22 cellular contexts compared by ENCODE assay signal in the genomic region with DNA sequence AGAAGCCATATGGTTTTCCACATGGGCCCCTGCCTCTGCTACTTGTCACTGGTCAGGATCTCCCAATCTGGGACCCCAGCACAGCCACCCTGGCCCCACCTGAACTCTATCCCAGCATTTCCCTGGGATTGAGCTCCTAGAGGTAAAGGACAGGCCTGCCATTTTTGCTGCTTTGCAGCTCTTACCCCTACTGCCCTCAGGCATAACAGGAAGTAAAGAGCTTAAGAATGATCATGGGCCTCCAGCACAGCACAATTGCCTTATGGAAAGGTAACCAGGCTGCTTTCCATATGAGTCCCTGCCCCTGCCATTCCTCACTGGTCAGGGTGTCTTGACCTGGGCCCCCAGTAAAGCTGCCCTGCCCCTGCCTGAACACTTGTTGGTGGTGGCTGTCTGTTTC.
"Had no signal": no experiment of that assay in that cellular context is flagged by ENCODE, and none has a peak within 500 bp of the region (broad histone marks: within the 10 kb centered on the region; RNA-seq: fewer than 3 reads in every experiment).

No MANE protein-coding gene starts in this region.

- ATAC-seq: mucosa of descending colon; naive thymus-derived CD4-positive, alpha-beta T cell; natural killer cell treated with Interleukin-12 subunit alpha and Interleukin-12 subunit beta and Interleukin-15 and Interleukin-18, amount 100 ng/mL, for 72 hours; right lobe of liver; stimulated activated memory B cell treated with anti-CD40 and anti-IgM and Interleukin-4, amounts not matched to agents 10 μg/mL and 1 μg/mL and 100 μg/mL, for 72 hours; stimulated activated naive CD8-positive, alpha-beta T cell treated with anti-CD3 and anti-CD28 coated beads, Interleukin-15, amount 100 ng/mL, for 72 hours had no signal

- DNase-seq: islet precursor cell; left ventricle myocardium inferior; midbrain; naive thymus-derived CD4-positive, alpha-beta T cell; ovary; stimulated activated CD4-positive, alpha-beta T cell treated with anti-CD3 and anti-CD28 coated beads, Interleukin-1b, Interleukin-23, amount 100 ng/mL, for 48 hours; stimulated activated CD4-positive, alpha-beta T cell treated with anti-CD3 and anti-CD28 coated beads, Interleukin-2, amount 100 ng/mL, for 48 hours; stimulated activated CD4-positive, alpha-beta T cell treated with anti-CD3 and anti-CD28 coated beads, Interleukin-4, amount 100 ng/mL, for 4 hours; stimulated activated CD8-positive, alpha-beta memory T cell treated with anti-CD3 and anti-CD28 coated beads, Interleukin-4, amount 100 ng/mL, for 48 hours; stimulated activated naive CD4-positive, alpha-beta T cell treated with Interleukin-2 at 50 U/mL for 16 hours; stimulated activated naive CD8-positive, alpha-beta T cell treated with anti-CD3 and anti-CD28 coated beads, Interleukin-15, amount 100 ng/mL, for 72 hours; substantia nigra; upper lobe of left lung had no signal

- H3K4me2 ChIP-seq: smooth muscle cell had no signal

- H3K4me1 ChIP-seq: left ventricle myocardium inferior, right atrium auricular region, right lobe of liver, tibial nerve, upper lobe of left lung, vagina had no signal

- H3K27ac ChIP-seq: left ventricle myocardium inferior, ovary, right atrium auricular region, right lobe of liver, tibial nerve, upper lobe of left lung, vagina had no signal

- H3K9me3 ChIP-seq: mucosa of descending colon, right lobe of liver, upper lobe of left lung, vagina had no signal

- H3K27me3 ChIP-seq: ovary, right atrium auricular region, right lobe of liver, tibial nerve, upper lobe of left lung, vagina had no signal

- H3K4me3 ChIP-seq: left ventricle myocardium inferior, lung, mucosa of descending colon, ovary, right atrium auricular region, right lobe of liver, smooth muscle cell, tibial nerve, upper lobe of left lung, vagina had no signal

- H3K36me3 ChIP-seq: left ventricle myocardium inferior, ovary, right atrium auricular region, right lobe of liver, upper lobe of left lung had no signal
